ENCODE assay signal across 2 cellular contexts in the genomic region with DNA sequence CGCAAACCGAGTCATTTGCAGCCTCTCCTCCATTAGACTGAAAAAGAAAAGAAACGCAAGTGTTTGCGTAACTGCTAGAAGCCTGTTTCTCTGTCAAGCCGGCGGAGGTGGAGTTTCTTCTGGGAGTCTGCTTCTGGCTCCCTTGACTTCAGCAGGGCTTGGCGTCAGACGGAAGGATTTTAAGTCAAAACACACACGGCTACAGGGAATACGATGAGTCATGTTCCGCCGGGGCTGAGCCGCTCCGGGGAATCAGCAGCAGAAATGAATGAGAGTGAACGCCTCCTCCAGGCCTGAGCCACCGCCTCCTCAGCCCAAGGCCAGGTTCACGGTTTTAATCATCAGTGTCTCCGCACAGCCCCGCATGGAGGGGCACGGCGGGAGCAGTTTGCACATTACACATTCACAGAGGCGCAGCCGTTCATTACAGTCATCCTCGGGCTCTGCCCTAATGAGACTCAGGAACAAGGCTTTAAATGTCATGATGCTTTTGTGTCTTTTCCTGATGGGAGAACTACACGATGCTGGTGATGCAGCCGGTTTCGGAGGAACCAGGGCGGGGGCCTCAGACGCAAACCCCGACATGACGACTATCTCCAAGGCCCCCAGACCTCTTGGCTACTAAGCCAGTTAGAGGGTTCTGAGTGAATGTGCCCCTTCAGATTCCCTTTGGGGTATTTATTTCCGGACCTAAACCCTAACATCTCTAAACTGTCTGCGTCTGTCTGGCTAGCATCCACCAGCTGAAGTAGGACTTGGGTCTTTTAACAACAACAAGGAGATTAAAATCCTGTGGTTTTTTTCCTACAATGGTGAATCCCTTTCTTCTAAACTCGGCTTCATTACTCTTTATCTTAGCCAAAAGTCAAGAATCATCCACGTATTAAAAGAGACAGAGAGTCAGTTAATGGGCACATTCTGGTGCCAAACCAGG.
A peak's percentile ranks its signal among the peaks of the same experiment; 100 is the strongest.
TF ChIP-seq lines count a peak whose summit lies in the region.

No MANE protein-coding gene starts in this region.

TF ChIP-seq in HCT116, 20 proteins besides CTCF, POLR2A, EP300 and RAD21:
- TF ChIP-seq ELF1 (IDR thresholded peaks at IDR 0.05; ENCODE audit: borderline replicate concordance, low read depth) (no peak), EGR1 (IDR thresholded peaks at IDR 0.05; ENCODE audit: low read depth) (peak; percentile 68), SIN3A (IDR thresholded peaks at IDR 0.05; ENCODE audit: low read depth) (peak; percentile 83), CEBPB (IDR thresholded peaks at IDR 0.05; ENCODE audit: low read depth) (peak; percentile 90), EZH2phosphoT487 (IDR thresholded peaks at IDR 0.05; ENCODE audit: borderline replicate concordance) (no peak), ZFX (IDR thresholded peaks at IDR 0.05) (no peak), EZH2 (IDR thresholded peaks at IDR 0.05) (no peak), ZNF274 (IDR thresholded peaks at IDR 0.05; ENCODE audit: low read depth, low read length) (no peak), JUND (IDR thresholded peaks at IDR 0.05) (peak; percentile 92), CBX3 (IDR thresholded peaks at IDR 0.05; ENCODE audit: low read depth) (peak; percentile 97), SP1 (IDR thresholded peaks at IDR 0.05; ENCODE audit: low read depth) (peak; percentile 78), FOSL1 (IDR thresholded peaks at IDR 0.05; ENCODE audit: low read depth) (peak; percentile 90), YY1 (IDR thresholded peaks at IDR 0.05; ENCODE audit: extremely low read depth, insufficient replicate concordance, low read depth, low read length) (peak; percentile 74), POLR2AphosphoS5 (IDR thresholded peaks at IDR 0.05; ENCODE audit: low read depth, low read length) (peak; percentile 66), SRF (IDR thresholded peaks at IDR 0.05; ENCODE audit: low read depth) (peak; percentile 35; the same call in 1 of the 2 replicates), TCF7L2 (IDR thresholded peaks at IDR 0.05; ENCODE audit: borderline replicate concordance, extremely low read depth, insufficient read depth, insufficient read length) (peak; percentile 75)
- TF ChIP-seq, protein P1, sequence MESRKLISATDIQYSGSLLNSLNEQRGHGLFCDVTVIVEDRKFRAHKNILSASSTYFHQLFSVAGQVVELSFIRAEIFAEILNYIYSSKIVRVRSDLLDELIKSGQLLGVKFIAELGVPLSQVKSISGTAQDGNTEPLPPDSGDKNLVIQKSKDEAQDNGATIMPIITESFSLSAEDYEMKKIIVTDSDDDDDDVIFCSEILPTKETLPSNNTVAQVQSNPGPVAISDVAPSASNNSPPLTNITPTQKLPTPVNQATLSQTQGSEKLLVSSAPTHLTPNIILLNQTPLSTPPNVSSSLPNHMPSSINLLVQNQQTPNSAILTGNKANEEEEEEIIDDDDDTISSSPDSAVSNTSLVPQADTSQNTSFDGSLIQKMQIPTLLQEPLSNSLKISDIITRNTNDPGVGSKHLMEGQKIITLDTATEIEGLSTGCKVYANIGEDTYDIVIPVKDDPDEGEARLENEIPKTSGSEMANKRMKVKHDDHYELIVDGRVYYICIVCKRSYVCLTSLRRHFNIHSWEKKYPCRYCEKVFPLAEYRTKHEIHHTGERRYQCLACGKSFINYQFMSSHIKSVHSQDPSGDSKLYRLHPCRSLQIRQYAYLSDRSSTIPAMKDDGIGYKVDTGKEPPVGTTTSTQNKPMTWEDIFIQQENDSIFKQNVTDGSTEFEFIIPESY (IDR thresholded peaks at IDR 0.05; ENCODE audit: extremely low read depth, insufficient replicate concordance, low read length), result no peak
- TF ChIP-seq, protein P2, sequence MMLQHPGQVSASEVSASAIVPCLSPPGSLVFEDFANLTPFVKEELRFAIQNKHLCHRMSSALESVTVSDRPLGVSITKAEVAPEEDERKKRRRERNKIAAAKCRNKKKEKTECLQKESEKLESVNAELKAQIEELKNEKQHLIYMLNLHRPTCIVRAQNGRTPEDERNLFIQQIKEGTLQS (IDR thresholded peaks at IDR 0.05), result no peak
- TF ChIP-seq, protein P3, sequence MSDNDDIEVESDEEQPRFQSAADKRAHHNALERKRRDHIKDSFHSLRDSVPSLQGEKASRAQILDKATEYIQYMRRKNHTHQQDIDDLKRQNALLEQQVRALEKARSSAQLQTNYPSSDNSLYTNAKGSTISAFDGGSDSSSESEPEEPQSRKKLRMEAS (IDR thresholded peaks at IDR 0.05), result peak; percentile 78
- TF ChIP-seq, protein P4, sequence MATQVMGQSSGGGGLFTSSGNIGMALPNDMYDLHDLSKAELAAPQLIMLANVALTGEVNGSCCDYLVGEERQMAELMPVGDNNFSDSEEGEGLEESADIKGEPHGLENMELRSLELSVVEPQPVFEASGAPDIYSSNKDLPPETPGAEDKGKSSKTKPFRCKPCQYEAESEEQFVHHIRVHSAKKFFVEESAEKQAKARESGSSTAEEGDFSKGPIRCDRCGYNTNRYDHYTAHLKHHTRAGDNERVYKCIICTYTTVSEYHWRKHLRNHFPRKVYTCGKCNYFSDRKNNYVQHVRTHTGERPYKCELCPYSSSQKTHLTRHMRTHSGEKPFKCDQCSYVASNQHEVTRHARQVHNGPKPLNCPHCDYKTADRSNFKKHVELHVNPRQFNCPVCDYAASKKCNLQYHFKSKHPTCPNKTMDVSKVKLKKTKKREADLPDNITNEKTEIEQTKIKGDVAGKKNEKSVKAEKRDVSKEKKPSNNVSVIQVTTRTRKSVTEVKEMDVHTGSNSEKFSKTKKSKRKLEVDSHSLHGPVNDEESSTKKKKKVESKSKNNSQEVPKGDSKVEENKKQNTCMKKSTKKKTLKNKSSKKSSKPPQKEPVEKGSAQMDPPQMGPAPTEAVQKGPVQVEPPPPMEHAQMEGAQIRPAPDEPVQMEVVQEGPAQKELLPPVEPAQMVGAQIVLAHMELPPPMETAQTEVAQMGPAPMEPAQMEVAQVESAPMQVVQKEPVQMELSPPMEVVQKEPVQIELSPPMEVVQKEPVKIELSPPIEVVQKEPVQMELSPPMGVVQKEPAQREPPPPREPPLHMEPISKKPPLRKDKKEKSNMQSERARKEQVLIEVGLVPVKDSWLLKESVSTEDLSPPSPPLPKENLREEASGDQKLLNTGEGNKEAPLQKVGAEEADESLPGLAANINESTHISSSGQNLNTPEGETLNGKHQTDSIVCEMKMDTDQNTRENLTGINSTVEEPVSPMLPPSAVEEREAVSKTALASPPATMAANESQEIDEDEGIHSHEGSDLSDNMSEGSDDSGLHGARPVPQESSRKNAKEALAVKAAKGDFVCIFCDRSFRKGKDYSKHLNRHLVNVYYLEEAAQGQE (IDR thresholded peaks at IDR 0.05; ENCODE audit: low read depth), result no peak

TF ChIP-seq in H1, 55 proteins besides CTCF, POLR2A, EP300 and RAD21 (continues in another document):
- TF ChIP-seq, protein P5, sequence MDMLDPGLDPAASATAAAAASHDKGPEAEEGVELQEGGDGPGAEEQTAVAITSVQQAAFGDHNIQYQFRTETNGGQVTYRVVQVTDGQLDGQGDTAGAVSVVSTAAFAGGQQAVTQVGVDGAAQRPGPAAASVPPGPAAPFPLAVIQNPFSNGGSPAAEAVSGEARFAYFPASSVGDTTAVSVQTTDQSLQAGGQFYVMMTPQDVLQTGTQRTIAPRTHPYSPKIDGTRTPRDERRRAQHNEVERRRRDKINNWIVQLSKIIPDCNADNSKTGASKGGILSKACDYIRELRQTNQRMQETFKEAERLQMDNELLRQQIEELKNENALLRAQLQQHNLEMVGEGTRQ (IDR thresholded peaks at IDR 0.05; ENCODE audit: low read length), result no peak
- TF ChIP-seq TEAD4 (IDR thresholded peaks at IDR 0.05; ENCODE audit: low read depth, low read length) (no peak), HDAC6 (IDR thresholded peaks at IDR 0.05; ENCODE audit: low read depth, low read length) (no peak), TAF1 (IDR thresholded peaks at IDR 0.05; ENCODE audit: low read depth, low read length) (no peak), KDM1A (IDR thresholded peaks at IDR 0.05; ENCODE audit: borderline replicate concordance, low read length) (no peak), TAF7 (optimal IDR thresholded peaks at IDR 0.05; ENCODE audit: borderline replicate concordance, low read depth, low read length) (no peak), SIRT6 (IDR thresholded peaks at IDR 0.05; ENCODE audit: low read length) (no peak), PHF8 (conservative IDR thresholded peaks at IDR 0.05; ENCODE audit: low read depth, low read length) (no peak), SP1 (IDR thresholded peaks at IDR 0.05; ENCODE audit: low read depth, low read length) (no peak), SP2 (IDR thresholded peaks at IDR 0.05; ENCODE audit: low read length) (no peak), SIN3A (conservative IDR thresholded peaks at IDR 0.05 in 1 of 2, IDR thresholded peaks at IDR 0.05 in 1 of 2; ENCODE audit: low read depth in 1 of 2, low read length in 2 of 2) (peak in 1 of 2 experiments; percentile 53; a peak in 1 of 4 replicates), YY1 (IDR thresholded peaks at IDR 0.05; ENCODE audit: low read depth, low read length) (no peak), POLR2AphosphoS5 (IDR thresholded peaks at IDR 0.05; ENCODE audit: low read depth, low read length) (no peak), TBP (IDR thresholded peaks at IDR 0.05; ENCODE audit: low read depth, low read length) (no peak)
- TF ChIP-seq, protein P2 (IDR thresholded peaks at IDR 0.05; ENCODE audit: insufficient read depth, low read depth, low read length), result no peak
- TF ChIP-seq, protein P6, sequence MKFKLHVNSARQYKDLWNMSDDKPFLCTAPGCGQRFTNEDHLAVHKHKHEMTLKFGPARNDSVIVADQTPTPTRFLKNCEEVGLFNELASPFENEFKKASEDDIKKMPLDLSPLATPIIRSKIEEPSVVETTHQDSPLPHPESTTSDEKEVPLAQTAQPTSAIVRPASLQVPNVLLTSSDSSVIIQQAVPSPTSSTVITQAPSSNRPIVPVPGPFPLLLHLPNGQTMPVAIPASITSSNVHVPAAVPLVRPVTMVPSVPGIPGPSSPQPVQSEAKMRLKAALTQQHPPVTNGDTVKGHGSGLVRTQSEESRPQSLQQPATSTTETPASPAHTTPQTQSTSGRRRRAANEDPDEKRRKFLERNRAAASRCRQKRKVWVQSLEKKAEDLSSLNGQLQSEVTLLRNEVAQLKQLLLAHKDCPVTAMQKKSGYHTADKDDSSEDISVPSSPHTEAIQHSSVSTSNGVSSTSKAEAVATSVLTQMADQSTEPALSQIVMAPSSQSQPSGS (IDR thresholded peaks at IDR 0.05; ENCODE audit: low read length), result no peak
- TF ChIP-seq, protein P3 (IDR thresholded peaks at IDR 0.05), result no peak
- TF ChIP-seq, protein P7, sequence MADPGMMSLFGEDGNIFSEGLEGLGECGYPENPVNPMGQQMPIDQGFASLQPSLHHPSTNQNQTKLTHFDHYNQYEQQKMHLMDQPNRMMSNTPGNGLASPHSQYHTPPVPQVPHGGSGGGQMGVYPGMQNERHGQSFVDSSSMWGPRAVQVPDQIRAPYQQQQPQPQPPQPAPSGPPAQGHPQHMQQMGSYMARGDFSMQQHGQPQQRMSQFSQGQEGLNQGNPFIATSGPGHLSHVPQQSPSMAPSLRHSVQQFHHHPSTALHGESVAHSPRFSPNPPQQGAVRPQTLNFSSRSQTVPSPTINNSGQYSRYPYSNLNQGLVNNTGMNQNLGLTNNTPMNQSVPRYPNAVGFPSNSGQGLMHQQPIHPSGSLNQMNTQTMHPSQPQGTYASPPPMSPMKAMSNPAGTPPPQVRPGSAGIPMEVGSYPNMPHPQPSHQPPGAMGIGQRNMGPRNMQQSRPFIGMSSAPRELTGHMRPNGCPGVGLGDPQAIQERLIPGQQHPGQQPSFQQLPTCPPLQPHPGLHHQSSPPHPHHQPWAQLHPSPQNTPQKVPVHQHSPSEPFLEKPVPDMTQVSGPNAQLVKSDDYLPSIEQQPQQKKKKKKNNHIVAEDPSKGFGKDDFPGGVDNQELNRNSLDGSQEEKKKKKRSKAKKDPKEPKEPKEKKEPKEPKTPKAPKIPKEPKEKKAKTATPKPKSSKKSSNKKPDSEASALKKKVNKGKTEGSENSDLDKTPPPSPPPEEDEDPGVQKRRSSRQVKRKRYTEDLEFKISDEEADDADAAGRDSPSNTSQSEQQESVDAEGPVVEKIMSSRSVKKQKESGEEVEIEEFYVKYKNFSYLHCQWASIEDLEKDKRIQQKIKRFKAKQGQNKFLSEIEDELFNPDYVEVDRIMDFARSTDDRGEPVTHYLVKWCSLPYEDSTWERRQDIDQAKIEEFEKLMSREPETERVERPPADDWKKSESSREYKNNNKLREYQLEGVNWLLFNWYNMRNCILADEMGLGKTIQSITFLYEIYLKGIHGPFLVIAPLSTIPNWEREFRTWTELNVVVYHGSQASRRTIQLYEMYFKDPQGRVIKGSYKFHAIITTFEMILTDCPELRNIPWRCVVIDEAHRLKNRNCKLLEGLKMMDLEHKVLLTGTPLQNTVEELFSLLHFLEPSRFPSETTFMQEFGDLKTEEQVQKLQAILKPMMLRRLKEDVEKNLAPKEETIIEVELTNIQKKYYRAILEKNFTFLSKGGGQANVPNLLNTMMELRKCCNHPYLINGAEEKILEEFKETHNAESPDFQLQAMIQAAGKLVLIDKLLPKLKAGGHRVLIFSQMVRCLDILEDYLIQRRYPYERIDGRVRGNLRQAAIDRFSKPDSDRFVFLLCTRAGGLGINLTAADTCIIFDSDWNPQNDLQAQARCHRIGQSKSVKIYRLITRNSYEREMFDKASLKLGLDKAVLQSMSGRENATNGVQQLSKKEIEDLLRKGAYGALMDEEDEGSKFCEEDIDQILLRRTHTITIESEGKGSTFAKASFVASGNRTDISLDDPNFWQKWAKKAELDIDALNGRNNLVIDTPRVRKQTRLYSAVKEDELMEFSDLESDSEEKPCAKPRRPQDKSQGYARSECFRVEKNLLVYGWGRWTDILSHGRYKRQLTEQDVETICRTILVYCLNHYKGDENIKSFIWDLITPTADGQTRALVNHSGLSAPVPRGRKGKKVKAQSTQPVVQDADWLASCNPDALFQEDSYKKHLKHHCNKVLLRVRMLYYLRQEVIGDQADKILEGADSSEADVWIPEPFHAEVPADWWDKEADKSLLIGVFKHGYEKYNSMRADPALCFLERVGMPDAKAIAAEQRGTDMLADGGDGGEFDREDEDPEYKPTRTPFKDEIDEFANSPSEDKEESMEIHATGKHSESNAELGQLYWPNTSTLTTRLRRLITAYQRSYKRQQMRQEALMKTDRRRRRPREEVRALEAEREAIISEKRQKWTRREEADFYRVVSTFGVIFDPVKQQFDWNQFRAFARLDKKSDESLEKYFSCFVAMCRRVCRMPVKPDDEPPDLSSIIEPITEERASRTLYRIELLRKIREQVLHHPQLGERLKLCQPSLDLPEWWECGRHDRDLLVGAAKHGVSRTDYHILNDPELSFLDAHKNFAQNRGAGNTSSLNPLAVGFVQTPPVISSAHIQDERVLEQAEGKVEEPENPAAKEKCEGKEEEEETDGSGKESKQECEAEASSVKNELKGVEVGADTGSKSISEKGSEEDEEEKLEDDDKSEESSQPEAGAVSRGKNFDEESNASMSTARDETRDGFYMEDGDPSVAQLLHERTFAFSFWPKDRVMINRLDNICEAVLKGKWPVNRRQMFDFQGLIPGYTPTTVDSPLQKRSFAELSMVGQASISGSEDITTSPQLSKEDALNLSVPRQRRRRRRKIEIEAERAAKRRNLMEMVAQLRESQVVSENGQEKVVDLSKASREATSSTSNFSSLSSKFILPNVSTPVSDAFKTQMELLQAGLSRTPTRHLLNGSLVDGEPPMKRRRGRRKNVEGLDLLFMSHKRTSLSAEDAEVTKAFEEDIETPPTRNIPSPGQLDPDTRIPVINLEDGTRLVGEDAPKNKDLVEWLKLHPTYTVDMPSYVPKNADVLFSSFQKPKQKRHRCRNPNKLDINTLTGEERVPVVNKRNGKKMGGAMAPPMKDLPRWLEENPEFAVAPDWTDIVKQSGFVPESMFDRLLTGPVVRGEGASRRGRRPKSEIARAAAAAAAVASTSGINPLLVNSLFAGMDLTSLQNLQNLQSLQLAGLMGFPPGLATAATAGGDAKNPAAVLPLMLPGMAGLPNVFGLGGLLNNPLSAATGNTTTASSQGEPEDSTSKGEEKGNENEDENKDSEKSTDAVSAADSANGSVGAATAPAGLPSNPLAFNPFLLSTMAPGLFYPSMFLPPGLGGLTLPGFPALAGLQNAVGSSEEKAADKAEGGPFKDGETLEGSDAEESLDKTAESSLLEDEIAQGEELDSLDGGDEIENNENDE (IDR thresholded peaks at IDR 0.05; ENCODE audit: insufficient replicate concordance, low read length), result no peak
